In the genomic region with DNA sequence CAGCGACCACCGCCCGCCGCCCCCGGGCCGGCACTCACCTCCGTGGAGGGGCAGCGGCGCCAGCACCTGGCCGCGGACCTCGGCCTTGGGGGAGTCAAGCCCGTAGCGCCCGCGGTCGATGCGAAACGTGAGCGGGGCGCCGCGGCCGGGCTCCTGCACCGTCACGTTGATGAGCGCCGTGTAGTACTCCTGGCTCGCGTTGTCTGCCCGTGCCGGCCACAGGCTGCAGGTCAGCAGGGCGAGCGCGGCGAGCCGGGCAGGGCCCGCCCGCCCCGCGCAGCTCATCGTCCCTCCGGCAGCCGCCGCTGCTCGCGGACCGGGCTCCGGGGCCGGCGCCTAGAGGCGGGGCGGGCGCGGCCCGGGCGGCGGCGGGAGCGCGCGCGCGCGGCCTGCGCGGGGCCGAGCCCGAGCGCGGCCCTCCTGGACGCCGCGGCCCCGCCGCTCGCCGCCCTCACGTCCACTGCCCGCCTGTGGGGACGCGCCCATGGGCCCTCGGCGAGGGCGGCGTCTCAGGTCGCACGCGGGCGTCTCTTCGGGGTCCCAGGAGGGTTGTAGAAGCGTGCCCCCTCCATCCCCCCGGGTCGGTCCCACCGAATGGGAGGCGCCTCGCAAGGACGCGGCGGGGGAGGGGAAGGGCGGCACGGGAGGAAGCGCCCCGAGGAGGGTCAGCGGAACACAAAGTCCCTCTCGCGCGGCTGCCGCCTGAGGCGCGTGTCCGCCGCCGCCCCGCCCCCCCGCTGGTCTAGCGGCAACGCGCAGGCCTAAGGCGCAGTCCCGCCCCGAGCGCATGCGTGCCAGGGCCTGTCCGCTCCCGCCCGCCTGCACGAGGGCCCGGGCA, we compare ENCODE assay signal across 8 cellular contexts. TPM values are rescaled to one million over a fixed set of nuclear protein-coding genes. Genes with fewer than 3 reads are reported as not detected.
DNase-seq lines count a peak whose midpoint lies in the region; ATAC-seq and TF ChIP-seq lines count a peak whose summit lies in the region.

A gene with protein sequence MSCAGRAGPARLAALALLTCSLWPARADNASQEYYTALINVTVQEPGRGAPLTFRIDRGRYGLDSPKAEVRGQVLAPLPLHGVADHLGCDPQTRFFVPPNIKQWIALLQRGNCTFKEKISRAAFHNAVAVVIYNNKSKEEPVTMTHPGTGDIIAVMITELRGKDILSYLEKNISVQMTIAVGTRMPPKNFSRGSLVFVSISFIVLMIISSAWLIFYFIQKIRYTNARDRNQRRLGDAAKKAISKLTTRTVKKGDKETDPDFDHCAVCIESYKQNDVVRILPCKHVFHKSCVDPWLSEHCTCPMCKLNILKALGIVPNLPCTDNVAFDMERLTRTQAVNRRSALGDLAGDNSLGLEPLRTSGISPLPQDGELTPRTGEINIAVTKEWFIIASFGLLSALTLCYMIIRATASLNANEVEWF (minus strand): TSS at position 342 of the 838 bp plus-strand sequence. CDS start 57 bp downstream, at position 285.

- no peak for TF ChIP-seq CTCF in lower lobe of right lung (IDR thresholded peaks at IDR 0.05)

- DNase-seq in EL: peak; percentile 92
- DNase-seq in NCI-H82 treated with DMSO at 0.1 percent for 48 hours (lab: John Stamatoyannopoulos, UW; ENCODE audit: unreplicated experiment): peak; percentile 43
- peak; percentile 65 to 76 for DNase-seq in activated CD8-positive, alpha-beta memory T cell treated with anti-CD3 and anti-CD28 coated beads for 4 hours (ENCODE audit: low read depth in 2 of 2)
- DNase-seq in effector CD4-positive, alpha-beta T cell: peak; percentile 70
- peak; percentile 95 for DNase-seq in lower lobe of right lung
- peak; percentile 80 to 91 for DNase-seq in stimulated activated CD4-positive, alpha-beta T cell treated with anti-CD3 and anti-CD28 coated beads, Interleukin-4, amount 100 ng/mL, for 4 hours

- H3K9me3 ChIP-seq in lower lobe of right lung: no peaks in the 10 kb centered on the region

- H3K27ac ChIP-seq in lower lobe of right lung: peak within 1 kb of the TSS; percentile 92

- no peaks in the 10 kb centered on the region for H3K36me3 ChIP-seq in lower lobe of right lung

- ATAC-seq in HG03095 (IDR thresholded peaks at IDR 0.05; ENCODE audit: unreplicated experiment) (peak; percentile 47), lower lobe of right lung (peak; percentile 97), HG03025 (IDR thresholded peaks at IDR 0.05; ENCODE audit: low FRiP score, unreplicated experiment) (no peak)

- peaks cover 21% of the 10 kb centered on the region for H3K4me1 ChIP-seq in lower lobe of right lung

- intact Hi-C loops in lower lobe of right lung (cut with DNase I): no loop called here

- peak within 1 kb of the TSS; percentile 94 for H3K4me3 ChIP-seq in lower lobe of right lung

- H3K27me3 ChIP-seq in lower lobe of right lung (ENCODE audit: low read depth): no peaks in the 10 kb centered on the region

RNA-seq across cellular contexts. Expression of the gene that starts here (rescaled TPM):
- 139 TPM for total RNA-seq in lower lobe of right lung

Comparison
In these comparisons a context has a peak if more than half of its experiments do, and no peak if none do; other contexts are left out.
1. DNase-seq: peak in every context shown above with its lines; median percentile 95 in lower lobe of right lung; 92 in EL; 86 in stimulated activated CD4-positive, alpha-beta T cell treated with anti-CD3 and anti-CD28 coated beads, Interleukin-4, amount 100 ng/mL, for 4 hours; 70 in activated CD8-positive, alpha-beta memory T cell treated with anti-CD3 and anti-CD28 coated beads for 4 hours; 70 in effector CD4-positive, alpha-beta T cell; 43 in NCI-H82 treated with DMSO at 0.1 percent for 48 hours.